Comparison of ENCODE assay signal across 22 cellular contexts in genomic region chr2:47091118-47091517, GRCh38.
DNase-seq lines count a peak whose midpoint lies in the region; ATAC-seq and TF ChIP-seq lines count a peak whose summit lies in the region.
"Had no signal": no experiment of that assay in that cellular context is flagged by ENCODE, and none has a peak within 500 bp of the region (broad histone marks: within the 10 kb centered on the region; RNA-seq: fewer than 3 reads in every experiment).

No MANE protein-coding gene starts in this region.

- TF ChIP-seq RAD21 in HCT116 (IDR thresholded peaks at IDR 0.05; ENCODE audit: low read depth) = no peak

- no peak for TF ChIP-seq POLR2A in HCT116 (IDR thresholded peaks at IDR 0.05; ENCODE audit: borderline replicate concordance, extremely low read depth, insufficient read depth, insufficient read length)

- H3K36me3 ChIP-seq in HCT116 (ENCODE audit: control insufficient read depth in 1 of 2, insufficient read depth in 2 of 2, low read length in 2 of 2) = no peaks in the 10 kb centered on the region
- H3K36me3 ChIP-seq in osteoblast (ENCODE audit: insufficient read depth, low read length) = no peaks in the 10 kb centered on the region
- H3K36me3 ChIP-seq: pancreas, sigmoid colon, SJSA1, upper lobe of right lung had no signal

- intact Hi-C loops in HCT116 (cut with micrococcal nuclease) = no loop called here

- no peaks in the 10 kb centered on the region for H3K9me2 ChIP-seq in HCT116 (ENCODE audit: insufficient read depth)

- no peaks in the 10 kb centered on the region for H3K27me3 ChIP-seq in HCT116 (ENCODE audit: insufficient read depth, low read length)
- no peaks in the 10 kb centered on the region for H3K27me3 ChIP-seq in osteoblast (ENCODE audit: insufficient read depth, low read length)
- H3K27me3 ChIP-seq: pancreas, sigmoid colon, SJSA1, upper lobe of right lung had no signal

- H4K20me1 ChIP-seq in HCT116 (ENCODE audit: insufficient read depth) (no peaks in the 10 kb centered on the region), osteoblast (ENCODE audit: insufficient read depth, low read length) (no peaks in the 10 kb centered on the region)

- H3K27ac Mint-ChIP-seq in endothelial cell (ENCODE audit: unreplicated experiment) (peak overlapping the region; percentile 84), osteocyte (ENCODE audit: unreplicated experiment) (no peak overlapping the region), WTC11 (no peak overlapping the region)
- H3K27ac Mint-ChIP-seq: activated CD4-positive, alpha-beta T cell treated with anti-CD3 and anti-CD28 coated beads, Interleukin-2, amount 10 ng/mL, durations not matched to agents 24 days and 14 days; activated naive CD8-positive, alpha-beta T cell treated with anti-CD3 and anti-CD28 coated beads for 36 hours; activated T-helper 17 cell treated with anti-CD3 and anti-CD28 coated beads, Interleukin-2, amount 50 U/mL, for 72 hours; T-helper 17 cell had no signal

- peaks cover 4% of the 10 kb centered on the region for H3K36me3 Mint-ChIP-seq in endothelial cell (ENCODE audit: low read depth, unreplicated experiment)
- no peaks in the 10 kb centered on the region for H3K36me3 Mint-ChIP-seq in osteocyte (ENCODE audit: unreplicated experiment)
- H3K36me3 Mint-ChIP-seq in WTC11 = no peaks in the 10 kb centered on the region
- H3K36me3 Mint-ChIP-seq: activated naive CD8-positive, alpha-beta T cell treated with anti-CD3 and anti-CD28 coated beads for 36 hours; naive B cell had no signal

- H3K27me3 Mint-ChIP-seq in endothelial cell (ENCODE audit: unreplicated experiment) (peaks cover 4% of the 10 kb centered on the region), osteocyte (ENCODE audit: unreplicated experiment) (no peaks in the 10 kb centered on the region), WTC11 (ENCODE audit: low read depth) (peaks cover 16% of the 10 kb centered on the region)
- H3K27me3 Mint-ChIP-seq: activated naive CD8-positive, alpha-beta T cell treated with anti-CD3 and anti-CD28 coated beads for 36 hours; activated T-helper 17 cell treated with anti-CD3 and anti-CD28 coated beads, Interleukin-2, amount 50 U/mL, for 72 hours; naive B cell had no signal

- no peak overlapping the region for H3K4me3 ChIP-seq in HCT116 (replicated peaks in 1 of 2; ENCODE audit: low read depth in 1 of 2, low read length in 2 of 2)
- no peak overlapping the region for H3K4me3 ChIP-seq in osteoblast (ENCODE audit: insufficient read depth, low read length)
- H3K4me3 ChIP-seq: pancreas, sigmoid colon, SJSA1, upper lobe of right lung had no signal

- H3K4me1 Mint-ChIP-seq in endothelial cell (ENCODE audit: unreplicated experiment) (peaks cover 52% of the 10 kb centered on the region), osteocyte (ENCODE audit: unreplicated experiment) (peaks cover 11% of the 10 kb centered on the region), WTC11 (0 out of 2 replicates have a peak, but pooled peaks cover 2% of the 10 kb centered on the region)
- H3K4me1 Mint-ChIP-seq: activated naive CD8-positive, alpha-beta T cell treated with anti-CD3 and anti-CD28 coated beads for 36 hours; activated T-helper 17 cell treated with anti-CD3 and anti-CD28 coated beads, Interleukin-2, amount 50 U/mL, for 72 hours had no signal

- no peaks in the 10 kb centered on the region for H3K9me3 ChIP-seq in HCT116 (ENCODE audit: control insufficient read depth in 1 of 2, insufficient read depth in 1 of 2, low read depth in 1 of 2, low read length in 2 of 2)
- H3K9me3 ChIP-seq in osteoblast (ENCODE audit: low read depth, low read length) = no peaks in the 10 kb centered on the region
- H3K9me3 ChIP-seq: pancreas, sigmoid colon, SJSA1, upper lobe of right lung had no signal

- DNase-seq in AG20443 (ENCODE audit: low spot score) (peak; percentile 53), HCT116 (ENCODE audit: low read depth, low spot score) (no peak), endothelial cell (ENCODE audit: low spot score) (no peak), osteoblast (ENCODE audit: insufficient read length, low spot score, missing footprints) (peak; percentile 97), osteocyte (ENCODE audit: extremely low spot score, unreplicated experiment) (no peak), WTC11 (ENCODE audit: low spot score) (no peak), G401 (ENCODE audit: low spot score) (no peak)
- DNase-seq: activated CD4-positive, alpha-beta T cell treated with anti-CD3 and anti-CD28 coated beads, Interleukin-2, amount 10 ng/mL, durations not matched to agents 24 days and 14 days; activated naive CD8-positive, alpha-beta T cell treated with anti-CD3 and anti-CD28 coated beads for 36 hours; AML-193; left colon; mesendoderm; naive B cell; NCI-H1417 treated with DMSO at 0.1 percent for 48 hours; pancreas; sigmoid colon; stimulated activated CD4-positive, alpha-beta T cell treated with anti-CD3 and anti-CD28 coated beads, Interleukin-15, amount 100 ng/mL, for 24 hours; stimulated activated CD8-positive, alpha-beta memory T cell treated with anti-CD3 and anti-CD28 coated beads, Interleukin-4, amount 100 ng/mL, for 48 hours; T-helper 17 cell; upper lobe of right lung had no signal

- H2AFZ ChIP-seq in HCT116 (ENCODE audit: low read depth, low read length, poor library complexity, severe bottlenecking) = no peak overlapping the region
- H2AFZ ChIP-seq in osteoblast (ENCODE audit: low read length) = peak overlapping the region; percentile 28

- ATAC-seq in HCT116 (no peak), WTC11 (no peak)
- ATAC-seq: activated T-helper 17 cell treated with anti-CD3 and anti-CD28 coated beads, Interleukin-2, amount 50 U/mL, for 72 hours; left colon; pancreas; T-helper 17 cell; upper lobe of right lung had no signal

- H3K27ac ChIP-seq in HCT116 (ENCODE audit: low read depth, low read length) (no peak overlapping the region), osteoblast (ENCODE audit: low read depth, low read length) (peak overlapping the region; percentile 59)
- H3K27ac ChIP-seq: pancreas, SJSA1, upper lobe of right lung had no signal

- POLR2A ChIA-PET in HCT116 (lab: Charles Lee) (no interaction called here), WTC11 (lab: Charles Lee) (no interaction called here)

- no peaks in the 10 kb centered on the region for H3K9me3 Mint-ChIP-seq in endothelial cell (ENCODE audit: unreplicated experiment)
- H3K9me3 Mint-ChIP-seq in osteocyte (ENCODE audit: unreplicated experiment) = no peaks in the 10 kb centered on the region
- H3K9me3 Mint-ChIP-seq in WTC11 = no peaks in the 10 kb centered on the region
- H3K9me3 Mint-ChIP-seq: activated CD4-positive, alpha-beta T cell treated with anti-CD3 and anti-CD28 coated beads, Interleukin-2, amount 10 ng/mL, durations not matched to agents 24 days and 14 days; activated naive CD8-positive, alpha-beta T cell treated with anti-CD3 and anti-CD28 coated beads for 36 hours; activated T-helper 17 cell treated with anti-CD3 and anti-CD28 coated beads, Interleukin-2, amount 50 U/mL, for 72 hours had no signal

- TF ChIP-seq CTCF in HCT116 (IDR thresholded peaks at IDR 0.05 in 2 of 3, conservative IDR thresholded peaks at IDR 0.05 in 1 of 3; ENCODE audit: borderline replicate concordance in 1 of 3, insufficient read depth in 1 of 3, low read depth in 2 of 3, low read length in 2 of 3) (no peak), endothelial cell (IDR thresholded peaks at IDR 0.05; ENCODE audit: unreplicated experiment) (no peak), osteoblast (IDR thresholded peaks at IDR 0.05; ENCODE audit: extremely low read depth, low read depth, low read length) (no peak), osteocyte (IDR thresholded peaks at IDR 0.05) (no peak), WTC11 (IDR thresholded peaks at IDR 0.05) (no peak)

- BruUV-seq in HCT116 (replicated peaks; lab: Mats Ljungman, UMichigan) = no TSS peak

- H3K4me2 ChIP-seq in HCT116 (ENCODE audit: low read length) (0 out of 2 replicates have a peak overlapping the region, but pooled peaks have one; percentile 15), osteoblast (ENCODE audit: insufficient read depth, low read length) (peak overlapping the region; percentile 23)

- H3K4me1 ChIP-seq in HCT116 (ENCODE audit: control insufficient read depth in 1 of 2, insufficient read depth in 2 of 2, low read length in 2 of 2) (peaks cover 25 to 53% of the 10 kb centered on the region in 2 experiments), osteoblast (ENCODE audit: insufficient read depth, low read length) (peaks cover 47% of the 10 kb centered on the region)
- H3K4me1 ChIP-seq: pancreas had no signal

- no peak overlapping the region for H3K9ac ChIP-seq in HCT116 (ENCODE audit: low read length)

- CTCF ChIA-PET in HCT116 (lab: Charles Lee) (no interaction called here), WTC11 (lab: Charles Lee) (no interaction called here)

- RAD21 ChIA-PET in HCT116 (lab: Charles Lee; ENCODE audit: low non-redundant PET in 1 of 2, low total read pairs in 2 of 2, uncharacterized antibody in 2 of 2, unreplicated experiment in 2 of 2) = no interaction called here

- in situ Hi-C loops in G401 (cut with HindIII; ENCODE audit: low sequenced_read_pairs) = no loop called here

- H3K79me2 ChIP-seq in HCT116 (ENCODE audit: insufficient read depth, low read length) (peaks cover 94% of the 10 kb centered on the region), osteoblast (ENCODE audit: insufficient read depth, low read length) (no peaks in the 10 kb centered on the region)

- H3K4me3 Mint-ChIP-seq in endothelial cell (ENCODE audit: unreplicated experiment) (no peak overlapping the region), osteocyte (ENCODE audit: unreplicated experiment) (no peak overlapping the region), WTC11 (no peak overlapping the region)
- H3K4me3 Mint-ChIP-seq: activated CD4-positive, alpha-beta T cell treated with anti-CD3 and anti-CD28 coated beads, Interleukin-2, amount 10 ng/mL, durations not matched to agents 24 days and 14 days; activated naive CD8-positive, alpha-beta T cell treated with anti-CD3 and anti-CD28 coated beads for 36 hours; activated T-helper 17 cell treated with anti-CD3 and anti-CD28 coated beads, Interleukin-2, amount 50 U/mL, for 72 hours; naive B cell; T-helper 17 cell had no signal

TF ChIP-seq in HCT116, 20 proteins besides CTCF, POLR2A, EP300 and RAD21:
- TF ChIP-seq ZNF274 (IDR thresholded peaks at IDR 0.05; ENCODE audit: low read depth, low read length) (no peak), TCF7L2 (IDR thresholded peaks at IDR 0.05; ENCODE audit: borderline replicate concordance, extremely low read depth, insufficient read depth, insufficient read length) (no peak)

TF ChIP-seq in WTC11, 78 proteins besides CTCF, POLR2A, EP300 and RAD21 (continues in another document):
- TF ChIP-seq FOXJ3 (CRISPR knock-in tag; IDR thresholded peaks at IDR 0.05; ENCODE audit: borderline replicate concordance) = no peak
- TF ChIP-seq CBFB (CRISPR knock-in tag; IDR thresholded peaks at IDR 0.05; ENCODE audit: low read depth) = no peak
- no peak for TF ChIP-seq IRF2 (CRISPR knock-in tag; IDR thresholded peaks at IDR 0.05; ENCODE audit: borderline replicate concordance, low read depth)

Comparison
In these comparisons a context has a peak if more than half of its experiments do, and no peak if none do; other contexts are left out.
1. DNase-seq: peak in AG20443 (single experiment) and osteoblast (single experiment); none in HCT116 (single experiment), endothelial cell (single experiment), osteocyte (single experiment), WTC11 (single experiment) and G401 (single experiment).